In genomic region chr2:54572636-54573531, GRCh38 we compare ENCODE assay signal across 8 cellular contexts.
DNase-seq lines count a peak whose midpoint lies in the region; ATAC-seq and FAIRE-seq lines count a peak whose summit lies in the region.

No MANE protein-coding gene starts in this region.

- no peak for DNase-seq in GM19239 (ENCODE audit: insufficient read length, low spot score)
- peak; percentile 53 for DNase-seq in T-helper 22 cell (ENCODE audit: low read depth)
- peak; percentile 22 to 49 (median 31) for DNase-seq in effector memory CD8-positive, alpha-beta T cell
- DNase-seq in trophoblast cell, result peak; percentile 6 to 7
- no peak for DNase-seq in NCI-H774 (lab: John Stamatoyannopoulos, UW)
- no peak for DNase-seq in foreskin melanocyte

- no peak overlapping the region for H4K8ac ChIP-seq in trophoblast cell (ENCODE audit: low read depth, low read length)

- no peak overlapping the region for H2BK5ac ChIP-seq in trophoblast cell (ENCODE audit: low read depth, low read length, poor library complexity)

- no peaks in the 10 kb centered on the region for H3K9me3 ChIP-seq in trophoblast cell (ENCODE audit: insufficient read depth, low read depth, low read length)

- no peak overlapping the region for H2AK5ac ChIP-seq in trophoblast cell (ENCODE audit: low read length)

- peak overlapping the region; percentile 98 to 99 for H3K27ac Mint-ChIP-seq in effector memory CD8-positive, alpha-beta T cell

- H2BK12ac ChIP-seq in trophoblast cell (ENCODE audit: low read length), result no peak overlapping the region

- H3K27ac ChIP-seq in trophoblast cell (ENCODE audit: low read depth, low read length), result peak overlapping the region; percentile 38

- H3K36me3 ChIP-seq in trophoblast cell (ENCODE audit: control insufficient read depth in 1 of 2, insufficient read depth in 2 of 2, low read length in 2 of 2), result no peaks in the 10 kb centered on the region

- no peaks in the 10 kb centered on the region for H3K79me2 ChIP-seq in trophoblast cell (ENCODE audit: control insufficient read depth, insufficient read depth, low read length, poor library complexity)

- no peak overlapping the region for H3K9ac ChIP-seq in trophoblast cell (ENCODE audit: low read length)

- no CpG with 5 or more reads among the region's 9 CpGs for WGBS in trophoblast cell (ENCODE audit: extremely low coverage, insufficient coverage, insufficient read length)

- H3K79me1 ChIP-seq in trophoblast cell (ENCODE audit: low read length), result peaks cover 1% of the 10 kb centered on the region

- H3K27me3 Mint-ChIP-seq in effector memory CD8-positive, alpha-beta T cell, result no peaks in the 10 kb centered on the region

- no peak overlapping the region for H2BK120ac ChIP-seq in trophoblast cell (ENCODE audit: insufficient read depth, low read length, poor library complexity)

- no peak overlapping the region for H3K23ac ChIP-seq in trophoblast cell (ENCODE audit: low read length)

- H2AFZ ChIP-seq in trophoblast cell (ENCODE audit: insufficient read depth, low read length, poor library complexity), result no peak overlapping the region

- H3K4me3 Mint-ChIP-seq in effector memory CD8-positive, alpha-beta T cell, result peak overlapping the region; percentile 67 to 78

- peaks cover 15 to 22% of the 10 kb centered on the region in 2 experiments for H3K4me1 ChIP-seq in trophoblast cell (ENCODE audit: control insufficient read depth in 1 of 2, insufficient read depth in 2 of 2, low read length in 2 of 2)

- FAIRE-seq in GM19239 (lab: Jason Lieb, UNC), result peak; percentile 45

- H3K18ac ChIP-seq in trophoblast cell (ENCODE audit: low read length), result no peak overlapping the region

- H3K9me3 Mint-ChIP-seq in effector memory CD8-positive, alpha-beta T cell, result no peaks in the 10 kb centered on the region

- peak overlapping the region; percentile 19 for H4K12ac ChIP-seq in trophoblast cell (ENCODE audit: low read depth, low read length)

- no peak overlapping the region for H4K91ac ChIP-seq in trophoblast cell (ENCODE audit: low read depth, low read length)

- H3K4me2 ChIP-seq in trophoblast cell (ENCODE audit: low read length), result no peak overlapping the region

- H3K4me3 ChIP-seq in trophoblast cell (ENCODE audit: low read depth, low read length), result no peak overlapping the region

- H3K27me3 ChIP-seq in trophoblast cell (ENCODE audit: insufficient read depth, low read length), result no peaks in the 10 kb centered on the region

- peaks cover 74 to 93% of the 10 kb centered on the region in 2 donors for H3K4me1 Mint-ChIP-seq in effector memory CD8-positive, alpha-beta T cell (ENCODE audit: low read depth in 2 of 2)

- no peak overlapping the region for H3K4ac ChIP-seq in trophoblast cell (ENCODE audit: low read depth, low read length)

- peak; percentile 33 for ATAC-seq in effector memory CD8-positive, alpha-beta T cell (replicated peaks)
- ATAC-seq in HG03095 (IDR thresholded peaks at IDR 0.05; ENCODE audit: unreplicated experiment) (no peak), GM18498 (IDR thresholded peaks at IDR 0.05; ENCODE audit: unreplicated experiment) (no peak)

- H3K14ac ChIP-seq in trophoblast cell (ENCODE audit: low read length), result no peak overlapping the region

- H3K36me3 Mint-ChIP-seq in effector memory CD8-positive, alpha-beta T cell (ENCODE audit: insufficient read depth), result peaks cover 48% of the 10 kb centered on the region

Comparison
In these comparisons a context has a peak if more than half of its experiments do, and no peak if none do; other contexts are left out.
1. DNase-seq: peak in T-helper 22 cell (single experiment), effector memory CD8-positive, alpha-beta T cell (3 of 3) and trophoblast cell (2 of 2); none in GM19239 (single experiment), NCI-H774 (single experiment) and foreskin melanocyte (single experiment).